In genomic region chr12:75722714-75723200, GRCh38 we compare ENCODE assay signal across 7 cellular contexts.
DNase-seq lines count a peak whose midpoint lies in the region; ATAC-seq and TF ChIP-seq lines count a peak whose summit lies in the region.

No MANE protein-coding gene starts in this region.

- H3K4me3 ChIP-seq in GM12864 (ENCODE audit: low read depth, low read length) (no peak overlapping the region), muscle layer of colon (ENCODE audit: low read depth in 1 of 2, low read length in 2 of 2) (no peak overlapping the region), thoracic aorta (no peak overlapping the region)

- H3K9me3 Mint-ChIP-seq in activated B cell treated with CpG ODN at 0.5 μM for 24 hours: no peaks in the 10 kb centered on the region
- no peaks in the 10 kb centered on the region for H3K9me3 Mint-ChIP-seq in effector memory CD8-positive, alpha-beta T cell

- H3K36me3 ChIP-seq in muscle layer of colon (ENCODE audit: insufficient read depth, low read length): no peaks in the 10 kb centered on the region
- H3K36me3 ChIP-seq in thoracic aorta: no peaks in the 10 kb centered on the region

- peak; percentile 15 for DNase-seq in GM12864 (ENCODE audit: low read depth)
- peak; percentile 85 for DNase-seq in LoVo (ENCODE audit: low spot score)
- DNase-seq in activated B cell treated with CpG ODN at 0.5 μM for 24 hours: no peak
- peak; percentile 3 to 14 (median 11) for DNase-seq in effector memory CD8-positive, alpha-beta T cell
- peak; percentile 19 for DNase-seq in thoracic aorta (ENCODE audit: low spot score)

- intact Hi-C loops in activated B cell treated with CpG ODN at 0.5 μM for 24 hours (cut with micrococcal nuclease): no loop called here

- H3K4me1 ChIP-seq in muscle layer of colon (ENCODE audit: insufficient read depth, low read length) (peaks cover 54% of the 10 kb centered on the region), thoracic aorta (ENCODE audit: control insufficient read depth in 1 of 2, low read depth in 2 of 2) (peaks cover 17 to 42% of the 10 kb centered on the region in 2 donors)

- H3K4me3 Mint-ChIP-seq in activated B cell treated with CpG ODN at 0.5 μM for 24 hours: no peak overlapping the region
- H3K4me3 Mint-ChIP-seq in effector memory CD8-positive, alpha-beta T cell: peak overlapping the region; percentile 31 to 37

- H3K27ac Mint-ChIP-seq in activated B cell treated with CpG ODN at 0.5 μM for 24 hours: peak overlapping the region; percentile 22
- H3K27ac Mint-ChIP-seq in effector memory CD8-positive, alpha-beta T cell: peak overlapping the region in 1 of 2 donors; percentile 82

- H3K4me1 Mint-ChIP-seq in activated B cell treated with CpG ODN at 0.5 μM for 24 hours: no peaks in the 10 kb centered on the region
- H3K4me1 Mint-ChIP-seq in effector memory CD8-positive, alpha-beta T cell (ENCODE audit: low read depth in 2 of 2): peaks cover 13 to 15% of the 10 kb centered on the region in 2 donors

- CTCF ChIA-PET in activated B cell treated with CpG ODN at 0.5 μM for 24 hours (lab: Charles Lee): no interaction called here

- H3K36me3 Mint-ChIP-seq in activated B cell treated with CpG ODN at 0.5 μM for 24 hours (ENCODE audit: low read depth): no peaks in the 10 kb centered on the region
- no peaks in the 10 kb centered on the region for H3K36me3 Mint-ChIP-seq in effector memory CD8-positive, alpha-beta T cell (ENCODE audit: insufficient read depth)

- H3K9me3 ChIP-seq in muscle layer of colon (ENCODE audit: low read length) (no peaks in the 10 kb centered on the region), thoracic aorta (no peaks in the 10 kb centered on the region)

- peaks cover 7% of the 10 kb centered on the region for H3K27me3 Mint-ChIP-seq in activated B cell treated with CpG ODN at 0.5 μM for 24 hours
- H3K27me3 Mint-ChIP-seq in effector memory CD8-positive, alpha-beta T cell: no peaks in the 10 kb centered on the region

- H3K27me3 ChIP-seq in muscle layer of colon (ENCODE audit: control insufficient read depth in 1 of 2, insufficient read depth in 2 of 2, low read length in 2 of 2) (no peaks in the 10 kb centered on the region), thoracic aorta (replicated peaks; ENCODE audit: insufficient read depth) (no peaks in the 10 kb centered on the region)

- H3K27ac ChIP-seq in muscle layer of colon (ENCODE audit: low read depth, low read length): peak overlapping the region; percentile 71
- no peak overlapping the region for H3K27ac ChIP-seq in thoracic aorta

- ATAC-seq in GM21786 (IDR thresholded peaks at IDR 0.05; ENCODE audit: unreplicated experiment) (peak; percentile 86), activated B cell treated with CpG ODN at 0.5 μM for 24 hours (ENCODE audit: low read depth) (no peak), thoracic aorta (ENCODE audit: insufficient number of reproducible peaks, low FRiP score, low read depth) (peak; percentile 88)
- ATAC-seq in effector memory CD8-positive, alpha-beta T cell (replicated peaks): peak; percentile 98

- H3K9ac ChIP-seq in muscle layer of colon (ENCODE audit: low read length): no peak overlapping the region

- TF ChIP-seq CTCF in GM12864 (IDR thresholded peaks at IDR 0.05; ENCODE audit: low read depth, low read length, missing control alignments) (no peak), activated B cell treated with CpG ODN at 0.5 μM for 24 hours (IDR thresholded peaks at IDR 0.05) (no peak), thoracic aorta (IDR thresholded peaks at IDR 0.05) (no peak)

- POLR2A ChIA-PET in activated B cell treated with CpG ODN at 0.5 μM for 24 hours (lab: Charles Lee): no interaction called here
